9 cellular contexts compared by ENCODE assay signal in the genomic region with DNA sequence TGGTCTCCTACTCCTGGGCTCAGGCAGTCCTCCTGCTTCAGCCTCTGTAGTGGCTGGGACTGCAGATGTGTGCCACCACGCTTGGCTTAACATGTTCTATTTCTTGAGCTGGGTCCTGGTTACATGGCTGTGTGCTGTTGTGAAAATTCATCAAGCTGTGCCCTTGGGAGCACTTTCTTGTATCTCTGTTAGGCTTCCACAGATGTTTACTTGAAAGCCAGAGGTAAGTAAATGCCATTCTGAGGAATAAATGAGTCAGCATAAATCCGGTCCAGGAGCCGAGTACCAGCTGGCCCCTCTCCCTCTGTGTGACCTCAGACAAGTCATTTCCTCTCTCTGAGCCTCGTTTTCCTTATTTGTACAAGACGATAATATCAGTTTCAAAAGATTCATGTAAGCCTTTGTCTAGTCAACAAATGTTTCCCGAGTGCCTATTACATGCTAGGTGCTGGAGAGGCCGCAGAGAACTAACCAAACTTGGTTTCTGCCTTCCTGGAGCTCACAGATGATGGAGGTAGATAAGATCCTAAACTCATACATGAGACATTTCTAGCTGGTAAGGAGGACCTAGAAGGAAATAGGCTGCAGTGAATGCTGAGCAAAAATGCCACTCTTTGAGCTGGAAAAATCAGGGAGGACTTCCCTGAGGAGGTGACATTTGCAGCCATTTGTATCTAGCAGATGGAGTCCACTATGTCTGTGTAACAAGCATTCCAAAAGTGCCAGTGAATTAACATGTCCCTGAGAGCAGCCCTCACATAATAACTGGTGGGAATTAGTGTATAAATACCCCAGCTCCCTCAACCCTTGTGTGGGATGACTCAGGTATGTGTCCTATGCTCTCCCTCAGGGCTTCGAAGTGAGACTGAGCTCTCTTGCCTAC. TPM values are rescaled to one million over a fixed set of nuclear protein-coding genes. Genes with fewer than 3 reads are reported as not detected.
DNase-seq lines count a peak whose midpoint lies in the region; ATAC-seq and TF ChIP-seq lines count a peak whose summit lies in the region.
"Had no signal": no experiment of that assay in that cellular context is flagged by ENCODE, and none has a peak within 500 bp of the region (broad histone marks: within the 10 kb centered on the region; RNA-seq: fewer than 3 reads in every experiment).

No MANE protein-coding gene starts in this region.

- H3K27ac ChIP-seq in effector memory CD4-positive, alpha-beta T cell (ENCODE audit: insufficient read depth, low read length, poor library complexity, severe bottlenecking): peak overlapping the region; percentile 63
- H3K27ac ChIP-seq in aorta (ENCODE audit: low read depth in 1 of 2, low read length in 2 of 2): no peak overlapping the region
- H3K27ac ChIP-seq in thyroid gland: no peak overlapping the region

- peaks cover 68% of the 10 kb centered on the region for H3K4me1 ChIP-seq in effector memory CD4-positive, alpha-beta T cell (ENCODE audit: control insufficient read depth, insufficient read depth, low read length, poor library complexity, severe bottlenecking)
- H3K4me1 ChIP-seq in aorta (ENCODE audit: control insufficient read depth in 1 of 2, insufficient read depth in 2 of 2, low read length in 2 of 2) (no peaks in the 10 kb centered on the region), thyroid gland (peaks cover 0 to 7% of the 10 kb centered on the region in 2 donors)

- H3K27me3 ChIP-seq in effector memory CD4-positive, alpha-beta T cell (replicated peaks; ENCODE audit: control insufficient read depth, insufficient read depth, low read length, poor library complexity, severe bottlenecking): no peaks in the 10 kb centered on the region
- H3K27me3 ChIP-seq in aorta (ENCODE audit: control insufficient read depth in 1 of 2, insufficient read depth in 2 of 2, low read length in 1 of 2): no peaks in the 10 kb centered on the region
- H3K27me3 ChIP-seq in thyroid gland: peaks cover 13% of the 10 kb centered on the region

- 44 to 47% methylated on average over 8 of the region's 8 CpGs for WGBS in aorta, 2 donors
- WGBS in thyroid gland, 2 donors: 47 to 57% methylated on average over 8 of the region's 8 CpGs

- intact Hi-C loops in aorta (cut with DNase I) (no loop called here), thyroid gland (cut with DNase I) (no loop called here)

- no peak for TF ChIP-seq CTCF in thyroid gland (IDR thresholded peaks at IDR 0.05)

- no peak overlapping the region for H3K4me3 ChIP-seq in effector memory CD4-positive, alpha-beta T cell (ENCODE audit: insufficient read depth, low read depth, low read length, poor library complexity, severe bottlenecking)
- no peak overlapping the region for H3K4me3 ChIP-seq in aorta (ENCODE audit: low read length in 2 of 2)
- no peak overlapping the region for H3K4me3 ChIP-seq in thyroid gland (replicated peaks in 1 of 3)

- TF ChIP-seq POLR2A in thyroid gland (IDR thresholded peaks at IDR 0.05): no peak

- no peaks in the 10 kb centered on the region for H3K9me3 ChIP-seq in effector memory CD4-positive, alpha-beta T cell (ENCODE audit: control insufficient read depth, low read length)
- H3K9me3 ChIP-seq in aorta (ENCODE audit: control insufficient read depth, low read length) (no peaks in the 10 kb centered on the region), thyroid gland (no peaks in the 10 kb centered on the region)

- ATAC-seq in GM18868 (IDR thresholded peaks at IDR 0.05; ENCODE audit: unreplicated experiment): peak; percentile 50
- peak; percentile 43 for ATAC-seq in HG03095 (IDR thresholded peaks at IDR 0.05; ENCODE audit: unreplicated experiment)
- ATAC-seq in aorta (ENCODE audit: low FRiP score): no peak
- no peak for ATAC-seq in GM19328 (IDR thresholded peaks at IDR 0.05; ENCODE audit: unreplicated experiment)

- H3K36me3 ChIP-seq in effector memory CD4-positive, alpha-beta T cell (ENCODE audit: control insufficient read depth, insufficient read depth, low read length): no peaks in the 10 kb centered on the region
- no peaks in the 10 kb centered on the region for H3K36me3 ChIP-seq in aorta (ENCODE audit: control insufficient read depth in 1 of 2, insufficient read depth in 2 of 2, low read length in 1 of 2)
- no peaks in the 10 kb centered on the region for H3K36me3 ChIP-seq in thyroid gland

- peak; percentile 16 for DNase-seq in T-helper 9 cell
- peak; percentile 46 to 57 (median 49) for DNase-seq in effector memory CD4-positive, alpha-beta T cell
- DNase-seq in aorta: peak; percentile 16 to 32
- no peak for DNase-seq in thyroid gland
- DNase-seq in superior temporal gyrus (ENCODE audit: extremely low spot score): no peak

RNA-seq across cellular contexts. Expression of gene RASAL3, which starts 2.7 kb away (rescaled TPM):
- total RNA-seq in aorta: 10 to 100 TPM in 1 of 2 donors, 1 to 10 TPM in 1; 6.3 to 10.9 TPM
- 1 to 10 TPM in 1 of 2 donors, under 1 TPM in 1; 0.90 to 3.3 TPM for polyA plus RNA-seq in aorta
- 1 to 10 TPM; 2.6 to 4.4 (median 3.7) TPM for total RNA-seq in thyroid gland
- total RNA-seq: neural crest cell had no signal

RNA-seq across cellular contexts. Expression of gene PGLYRP2, which starts 12.2 kb away (rescaled TPM):
- total RNA-seq in aorta: not detected
- polyA plus RNA-seq in aorta: not detected
- not detected for total RNA-seq in thyroid gland
- total RNA-seq: neural crest cell had no signal

RNA-seq across cellular contexts. Expression of gene WIZ, which starts 17.3 kb away (rescaled TPM):
- total RNA-seq in aorta (10 to 100 TPM; 38.0 to 41.4 TPM), thyroid gland (10 to 100 TPM; 23.0 to 48.5 (median 29.6) TPM)
- 10 to 100 TPM in 1 of 2 donors, 1 to 10 TPM in 1; 8.0 to 23.3 TPM for polyA plus RNA-seq in aorta

RNA-seq across cellular contexts. Expression of gene CYP4F22, which starts 41.2 kb away (rescaled TPM):
- total RNA-seq in aorta (not detected), thyroid gland (under 1 TPM in 1 of 4 donors, not detected in 3; 0.11 TPM)
- polyA plus RNA-seq in aorta: not detected
- total RNA-seq: neural crest cell had no signal

RNA-seq across cellular contexts. Expression of gene AKAP8L, which starts 48.3 kb away (rescaled TPM):
- total RNA-seq in aorta (100 to 1,000 TPM in 1 of 2 donors, 10 to 100 TPM in 1; 70.8 to 106 TPM), thyroid gland (100 to 1,000 TPM; 122 to 272 (median 204) TPM)
- polyA plus RNA-seq in aorta: 100 to 1,000 TPM in 1 of 2 donors, 10 to 100 TPM in 1; 34.7 to 243 TPM

Comparison
In these comparisons a context has a peak if more than half of its experiments do, and no peak if none do; other contexts are left out.
1. ATAC-seq: peak in GM18868 (single experiment) and HG03095 (single experiment); none in aorta (single experiment) and GM19328 (single experiment).
2. DNase-seq: peak in T-helper 9 cell (single experiment), effector memory CD4-positive, alpha-beta T cell (3 of 3) and aorta (2 of 2); none in thyroid gland (0 of 2) and superior temporal gyrus (single experiment).